ENCODE assay signal across 1 cellular context in genomic region chr16:69465881-69466280, GRCh38.
TF ChIP-seq lines count a peak whose summit lies in the region.

No MANE protein-coding gene starts in this region.

TF ChIP-seq in HepG2, 621 proteins besides CTCF, POLR2A, EP300 and RAD21 (continued from another document):
- TF ChIP-seq RCOR2 (CRISPR knock-in tag; IDR thresholded peaks at IDR 0.05) (peak; percentile 89), ZNF280D (CRISPR knock-in tag; IDR thresholded peaks at IDR 0.05) (no peak), SP140L (CRISPR knock-in tag; IDR thresholded peaks at IDR 0.05; ENCODE audit: borderline replicate concordance) (no peak), PTBP1 (IDR thresholded peaks at IDR 0.05; ENCODE audit: low read depth, low read length, poor library complexity, severe bottlenecking) (no peak), ZNF101 (CRISPR knock-in tag; IDR thresholded peaks at IDR 0.05; ENCODE audit: borderline replicate concordance, low read depth) (no peak; the same call in 1 of the 2 replicates), TRIM24 (CRISPR knock-in tag; IDR thresholded peaks at IDR 0.05) (no peak), SRSF9 (IDR thresholded peaks at IDR 0.05; ENCODE audit: borderline replicate concordance, insufficient read depth, low read depth, low read length, poor library complexity, severe bottlenecking) (no peak), TEAD2 (CRISPR knock-in tag; IDR thresholded peaks at IDR 0.05) (no peak), PHF8 (CRISPR knock-in tag; IDR thresholded peaks at IDR 0.05) (no peak), ZNF713 (CRISPR knock-in tag; IDR thresholded peaks at IDR 0.05) (no peak), CHD4 (IDR thresholded peaks at IDR 0.05; ENCODE audit: borderline replicate concordance, low read length) (no peak), ZNF460 (CRISPR knock-in tag; IDR thresholded peaks at IDR 0.05; ENCODE audit: borderline replicate concordance) (no peak), SP5 (CRISPR knock-in tag; IDR thresholded peaks at IDR 0.05; ENCODE audit: borderline replicate concordance, low read depth) (no peak), ZNF775 (CRISPR knock-in tag; IDR thresholded peaks at IDR 0.05; ENCODE audit: borderline replicate concordance) (no peak), ZC3H13 (CRISPR knock-in tag; IDR thresholded peaks at IDR 0.05) (no peak), DRAP1 (CRISPR knock-in tag; IDR thresholded peaks at IDR 0.05) (peak; percentile 48; the same call in 1 of the 2 replicates), RXRB (CRISPR knock-in tag; IDR thresholded peaks at IDR 0.05; ENCODE audit: borderline replicate concordance) (peak; percentile 64; the same call in 1 of the 2 replicates), NPAS2 (CRISPR knock-in tag; IDR thresholded peaks at IDR 0.05; ENCODE audit: borderline replicate concordance) (no peak), HMGXB3 (CRISPR knock-in tag; IDR thresholded peaks at IDR 0.05; ENCODE audit: borderline replicate concordance) (no peak), PAXIP1 (CRISPR knock-in tag; conservative IDR thresholded peaks at IDR 0.05) (peak; percentile 68), KDM5A (IDR thresholded peaks at IDR 0.05; ENCODE audit: borderline replicate concordance, low read length) (no peak), ZNF513 (CRISPR knock-in tag; conservative IDR thresholded peaks at IDR 0.05) (no peak), TIGD3 (CRISPR knock-in tag; IDR thresholded peaks at IDR 0.05; ENCODE audit: borderline replicate concordance) (no peak), CHD2 (IDR thresholded peaks at IDR 0.05; ENCODE audit: low read depth, low read length) (no peak)
TF ChIP-seq in HepG2: peak in this region for 59.
